In genomic region chr10:54477738-54478137, GRCh38 we compare ENCODE assay signal across 1 cellular context.
TF ChIP-seq lines count a peak whose summit lies in the region.

No MANE protein-coding gene starts in this region.

TF ChIP-seq in HepG2, 621 proteins besides CTCF, POLR2A, EP300 and RAD21 (continued from another document):
- no peak for TF ChIP-seq ZNF362 (CRISPR knock-in tag; IDR thresholded peaks at IDR 0.05; ENCODE audit: borderline replicate concordance)
